1 cellular context compared by ENCODE assay signal in genomic region chr22:42070517-42071422, GRCh38.
TF ChIP-seq lines count a peak whose summit lies in the region.

TSS of gene NAGA (minus strand) at chr22:42070812. CDS start at chr22:42070297, 515 bp downstream.

TF ChIP-seq in HepG2, 621 proteins besides CTCF, POLR2A, EP300 and RAD21 (continued from another document):
- TF ChIP-seq TFDP1 (CRISPR knock-in tag; IDR thresholded peaks at IDR 0.05; ENCODE audit: borderline replicate concordance) (peak; percentile 94), NRL (CRISPR knock-in tag; IDR thresholded peaks at IDR 0.05; ENCODE audit: borderline replicate concordance) (no peak; the same call in 1 of the 2 replicates), BATF2 (CRISPR knock-in tag; IDR thresholded peaks at IDR 0.05) (peak; percentile 78; the same call in 1 of the 2 replicates), ZNF792 (CRISPR knock-in tag; IDR thresholded peaks at IDR 0.05) (peak; percentile 92; the same call in 1 of the 2 replicates), ZBTB37 (CRISPR knock-in tag; IDR thresholded peaks at IDR 0.05) (no peak), ZNF331 (CRISPR knock-in tag; IDR thresholded peaks at IDR 0.05) (peak; percentile 76; the same call in 1 of the 2 replicates), ELF4 (CRISPR knock-in tag; IDR thresholded peaks at IDR 0.05; ENCODE audit: borderline replicate concordance) (no peak), ZBTB8A (CRISPR knock-in tag; IDR thresholded peaks at IDR 0.05; ENCODE audit: borderline replicate concordance, low read depth) (no peak), ZNF407 (CRISPR knock-in tag; IDR thresholded peaks at IDR 0.05; ENCODE audit: not compliant biosample characterization) (peak; percentile 25), NCOA5 (CRISPR knock-in tag; IDR thresholded peaks at IDR 0.05) (no peak), ZNF552 (CRISPR knock-in tag; IDR thresholded peaks at IDR 0.05; ENCODE audit: borderline replicate concordance) (no peak; the same call in 1 of the 2 replicates), PRDM10 (CRISPR knock-in tag; IDR thresholded peaks at IDR 0.05; ENCODE audit: low read depth) (0 out of 2 replicates have a peak, but pooled peaks have one; percentile 64), ZNF3 (CRISPR knock-in tag; IDR thresholded peaks at IDR 0.05) (no peak), ZNF354B (CRISPR knock-in tag; IDR thresholded peaks at IDR 0.05) (no peak), GTF2F1 (IDR thresholded peaks at IDR 0.05; ENCODE audit: low read length) (no peak), CHD2 (IDR thresholded peaks at IDR 0.05; ENCODE audit: low read depth, low read length) (no peak), ZNF432 (CRISPR knock-in tag; IDR thresholded peaks at IDR 0.05; ENCODE audit: borderline replicate concordance) (no peak), POLR2AphosphoS2 (IDR thresholded peaks at IDR 0.05; ENCODE audit: low read depth, low read length) (no peak), THAP11 (CRISPR knock-in tag; IDR thresholded peaks at IDR 0.05) (peak; percentile 83), ZNF282 (IDR thresholded peaks at IDR 0.05; ENCODE audit: partially characterized antibody) (no peak), ZNF83 (CRISPR knock-in tag; IDR thresholded peaks at IDR 0.05; ENCODE audit: borderline replicate concordance) (no peak), ZFP82 (CRISPR knock-in tag; IDR thresholded peaks at IDR 0.05; ENCODE audit: borderline replicate concordance) (peak; percentile 82; the same call in 1 of the 2 replicates), SP140L (CRISPR knock-in tag; IDR thresholded peaks at IDR 0.05; ENCODE audit: borderline replicate concordance) (no peak), ATF6 (CRISPR knock-in tag; conservative IDR thresholded peaks at IDR 0.05) (no peak), YY1 (IDR thresholded peaks at IDR 0.05; ENCODE audit: insufficient read depth, insufficient replicate concordance, low read depth, low read length) (peak; percentile 17), GABPA (IDR thresholded peaks at IDR 0.05; ENCODE audit: low read depth, low read length) (no peak), GABPA (CRISPR knock-in tag; IDR thresholded peaks at IDR 0.05; ENCODE audit: low read depth) (0 out of 2 replicates have a peak, but pooled peaks have one; percentile 48), ZNF501 (CRISPR knock-in tag; IDR thresholded peaks at IDR 0.05) (peak; percentile 96), FOXA1 (IDR thresholded peaks at IDR 0.05) (no peak), FOXA1 (CRISPR knock-in tag; IDR thresholded peaks at IDR 0.05) (no peak), MXD1 (CRISPR knock-in tag; IDR thresholded peaks at IDR 0.05) (peak; percentile 81), NR1H2 (CRISPR knock-in tag; IDR thresholded peaks at IDR 0.05; ENCODE audit: borderline replicate concordance, low read depth) (0 out of 2 replicates have a peak, but pooled peaks have one; percentile 19), DR1 (CRISPR knock-in tag; IDR thresholded peaks at IDR 0.05) (peak; percentile 70), KDM6A (CRISPR knock-in tag; IDR thresholded peaks at IDR 0.05; ENCODE audit: low read depth) (no peak), JDP2 (CRISPR knock-in tag; IDR thresholded peaks at IDR 0.05; ENCODE audit: borderline replicate concordance) (no peak)
